In the genomic region with DNA sequence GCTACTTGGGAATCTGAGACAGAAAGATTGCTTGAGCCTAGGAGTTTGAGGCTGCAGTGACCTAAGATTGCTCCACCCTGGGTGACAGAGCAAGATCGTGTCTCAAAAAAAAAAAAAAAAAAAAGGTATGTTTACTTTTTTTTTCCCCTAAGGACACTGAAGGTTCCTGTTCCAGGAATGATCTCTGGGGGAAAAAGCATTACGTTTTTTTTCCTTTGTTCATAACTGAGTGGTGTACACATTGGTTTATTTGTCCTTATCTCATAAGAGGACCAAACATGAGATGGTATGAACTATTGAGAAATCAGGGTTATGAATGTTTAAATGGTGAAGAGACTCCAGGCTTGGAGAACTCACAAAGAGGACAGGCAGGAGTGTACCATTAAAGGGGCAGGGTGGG, we compare ENCODE assay signal across 7 cellular contexts.
"Had no signal": no experiment of that assay in that cellular context is flagged by ENCODE, and none has a peak within 500 bp of the region (broad histone marks: within the 10 kb centered on the region; RNA-seq: fewer than 3 reads in every experiment).

No MANE protein-coding gene starts in this region.

- H3K4me1 ChIP-seq: HAP-1 had no signal

- DNase-seq: H7, HFFc6 had no signal

- H3K4me2 ChIP-seq: GM23338 had no signal

- FAIRE-seq: H1, HepG2 had no signal

- H2AFZ ChIP-seq: GM23338 had no signal

- H3K36me3 ChIP-seq: HAP-1 had no signal

- H3K4me3 ChIP-seq: GM23338, HAP-1 had no signal

- H3K9me3 ChIP-seq: HAP-1 had no signal

- H3K27ac ChIP-seq: HL-60 had no signal
